ENCODE assay signal across 8 cellular contexts in the genomic region with DNA sequence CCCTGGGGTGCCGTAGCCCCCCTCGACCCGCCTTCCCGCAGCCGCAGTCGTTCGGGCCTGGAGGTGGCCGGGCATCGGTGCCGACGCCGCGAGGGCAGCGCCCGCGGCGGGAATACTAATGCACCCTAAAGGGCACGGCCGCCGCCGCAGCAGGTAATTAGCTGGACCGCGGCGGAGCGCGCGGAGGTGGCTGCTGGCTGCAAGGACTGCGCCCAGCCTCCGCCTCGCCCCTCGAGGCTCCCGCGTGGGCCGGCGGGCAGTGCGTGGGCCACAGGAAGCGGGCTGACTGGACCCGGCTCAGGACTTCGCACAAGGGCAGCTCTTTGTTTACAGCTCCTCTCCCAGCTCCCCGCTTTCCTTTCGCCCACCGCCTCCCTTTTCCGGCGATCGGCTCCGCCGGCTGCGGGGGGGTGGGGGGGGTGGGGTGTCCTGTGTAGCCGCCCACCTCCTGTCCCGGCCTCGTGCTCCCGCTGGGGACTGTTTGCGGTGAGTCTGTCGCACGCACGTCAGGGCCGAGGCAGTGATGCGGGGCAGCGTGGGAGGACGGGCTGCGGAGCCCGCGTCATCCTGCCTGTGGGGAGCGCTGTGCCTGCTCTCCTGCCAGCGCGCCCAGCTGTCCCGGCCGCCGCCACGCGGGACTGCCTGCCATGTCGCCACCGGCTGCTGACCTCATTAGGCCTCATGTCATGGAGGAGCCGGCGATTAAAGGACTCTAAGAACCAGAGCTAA. TPM values are rescaled to one million over a fixed set of nuclear protein-coding genes. Genes with fewer than 3 reads are reported as not detected.
DNase-seq lines count a peak whose midpoint lies in the region; ATAC-seq, FAIRE-seq and TF ChIP-seq lines count a peak whose summit lies in the region.

No MANE protein-coding gene starts in this region.

- TF ChIP-seq CTCF in pancreas (IDR thresholded peaks at IDR 0.05): no peak

- H3K27me3 Mint-ChIP-seq in activated CD8-positive, alpha-beta memory T cell treated with anti-CD3 and anti-CD28 coated beads, Interleukin-2, amount 10 ng/mL, durations not matched to agents 7 days and 5 days: peaks cover 46% of the 10 kb centered on the region

- intact Hi-C loops in pancreas (cut with DNase I): no loop called here

- FAIRE-seq in GM12892 (lab: Jason Lieb, UNC) (peak; percentile 92), pancreas (lab: Jason Lieb, UNC) (no peak)

- peaks cover 8% of the 10 kb centered on the region for H3K4me1 Mint-ChIP-seq in activated CD8-positive, alpha-beta memory T cell treated with anti-CD3 and anti-CD28 coated beads, Interleukin-2, amount 10 ng/mL, durations not matched to agents 7 days and 5 days

- H3K9me3 ChIP-seq in pancreas: no peaks in the 10 kb centered on the region

- peak overlapping the region in 2 of 4 donors; percentile 29 to 43 for H3K4me3 ChIP-seq in pancreas

- TF ChIP-seq POLR2A in GM12892 (IDR thresholded peaks at IDR 0.05; ENCODE audit: low read depth, low read length): no peak

- no peaks in the 10 kb centered on the region for H3K9me3 Mint-ChIP-seq in activated CD8-positive, alpha-beta memory T cell treated with anti-CD3 and anti-CD28 coated beads, Interleukin-2, amount 10 ng/mL, durations not matched to agents 7 days and 5 days (ENCODE audit: low read depth)

- WGBS in pancreas, 2 donors: 2 to 3% methylated on average over 54 to 75 of the region's 75 CpGs

- H3K27ac Mint-ChIP-seq in activated CD8-positive, alpha-beta memory T cell treated with anti-CD3 and anti-CD28 coated beads, Interleukin-2, amount 10 ng/mL, durations not matched to agents 7 days and 5 days: no peak overlapping the region

- peaks cover 0 to 11% (median 5%) of the 10 kb centered on the region in 4 donors for H3K27me3 ChIP-seq in pancreas

- CTCF ChIA-PET in activated CD8-positive, alpha-beta memory T cell treated with anti-CD3 and anti-CD28 coated beads, Interleukin-2, amount 10 ng/mL, durations not matched to agents 7 days and 5 days (lab: Charles Lee): no interaction called here

- no peak overlapping the region for H3K4me3 Mint-ChIP-seq in activated CD8-positive, alpha-beta memory T cell treated with anti-CD3 and anti-CD28 coated beads, Interleukin-2, amount 10 ng/mL, durations not matched to agents 7 days and 5 days

- DNase-seq in ACHN: peak; percentile 32
- peak; percentile 79 for DNase-seq in GM12892 (ENCODE audit: insufficient read length)
- DNase-seq in activated CD8-positive, alpha-beta memory T cell treated with anti-CD3 and anti-CD28 coated beads, Interleukin-2, amount 10 ng/mL, durations not matched to agents 7 days and 5 days: peak; percentile 43
- peak; percentile 84 for DNase-seq in globus pallidus (ENCODE audit: low spot score)
- peak in 3 of 6 donors; percentile 9 to 70 (median 21) for DNase-seq in pancreas
- no peak for DNase-seq in NCI-H345 (lab: John Stamatoyannopoulos, UW)

- H3K36me3 Mint-ChIP-seq in activated CD8-positive, alpha-beta memory T cell treated with anti-CD3 and anti-CD28 coated beads, Interleukin-2, amount 10 ng/mL, durations not matched to agents 7 days and 5 days: no peaks in the 10 kb centered on the region

- peaks cover 0 to 11% (median 6%) of the 10 kb centered on the region in 3 donors for H3K4me1 ChIP-seq in pancreas

- in situ Hi-C loops in ACHN (cut with HindIII; ENCODE audit: low pct_ligation_motif_present, low pct_unique_long_range_greater_than_20kb, low sequenced_read_pairs): no loop called here

- H3K36me3 ChIP-seq in pancreas: no peaks in the 10 kb centered on the region

- H3K27ac ChIP-seq in pancreas: no peak overlapping the region

- ATAC-seq in HG02981 (IDR thresholded peaks at IDR 0.05; ENCODE audit: unreplicated experiment) (peak; percentile 73), pancreas (peak; percentile 60 to 77 (median 74)), HG02884 (IDR thresholded peaks at IDR 0.05; ENCODE audit: unreplicated experiment) (no peak)
- peak; percentile 42 for ATAC-seq in activated CD8-positive, alpha-beta memory T cell treated with anti-CD3 and anti-CD28 coated beads, Interleukin-2, amount 10 ng/mL, durations not matched to agents 7 days and 5 days

RNA-seq across cellular contexts. Expression of a gene that starts 53.2 kb away (rescaled TPM):
- 0.45 TPM for polyA plus RNA-seq in GM12892 (2012; ENCODE audit: missing spikeins)
- total RNA-seq in activated CD8-positive, alpha-beta memory T cell treated with anti-CD3 and anti-CD28 coated beads, Interleukin-2, amount 10 ng/mL, durations not matched to agents 7 days and 5 days: under 1 TPM in 1 of 2 experiments, not detected in 1; 0.21 TPM
- total RNA-seq in pancreas: not detected
- polyA plus RNA-seq in pancreas: under 1 TPM in 1 of 2 donors, not detected in 1; 0.02 TPM
